ENCODE assay signal across 17 cellular contexts in the genomic region with DNA sequence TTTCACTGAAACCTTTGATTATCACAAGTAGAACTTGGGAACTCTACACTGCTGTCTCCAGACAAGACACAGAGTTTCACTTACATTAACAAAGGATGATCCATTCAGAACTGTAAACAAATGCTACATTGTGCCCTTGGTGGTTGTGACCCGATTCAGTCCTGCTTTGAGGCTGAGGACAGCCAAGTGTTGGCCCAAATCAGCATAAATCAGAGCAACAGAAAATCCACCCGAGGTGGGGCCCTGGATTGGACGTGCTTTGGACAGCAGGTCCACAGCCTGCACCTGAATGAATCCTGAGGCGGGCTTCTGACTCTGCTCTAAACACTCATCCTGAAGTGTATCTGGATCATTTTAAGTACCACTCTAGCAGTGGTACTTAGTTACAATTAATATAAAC.
DNase-seq lines count a peak whose midpoint lies in the region; ATAC-seq and TF ChIP-seq lines count a peak whose summit lies in the region.
"Had no signal": no experiment of that assay in that cellular context is flagged by ENCODE, and none has a peak within 500 bp of the region (broad histone marks: within the 10 kb centered on the region; RNA-seq: fewer than 3 reads in every experiment).

No MANE protein-coding gene starts in this region.

- DNase-seq in activated CD8-positive, alpha-beta memory T cell treated with anti-CD3 and anti-CD28 coated beads for 24 hours: peak; percentile 53
- no peak for DNase-seq in activated CD8-positive, alpha-beta memory T cell treated with anti-CD3 and anti-CD28 coated beads, Interleukin-2, amount 10 ng/mL, durations not matched to agents 7 days and 5 days
- DNase-seq in activated B cell treated with CpG ODN at 0.5 μM for 24 hours (no peak), inferior parietal cortex (ENCODE audit: extremely low spot score) (peak; percentile 58), GM10248 (ENCODE audit: extremely low spot score) (no peak)
- no peak for DNase-seq in stimulated activated naive B cell treated with anti-CD40 and anti-IgM and Interleukin-4, amounts not matched to agents 10 μg/mL and 1 μg/mL and 100 μg/mL, for 72 hours
- no peak for DNase-seq in stimulated activated CD4-positive, alpha-beta T cell treated with anti-CD3 and anti-CD28 coated beads, Interleukin-1b, Interleukin-23, amount 100 ng/mL, for 48 hours
- DNase-seq: activated CD4-positive, alpha-beta T cell treated with anti-CD3 and anti-CD28 coated beads, Interleukin-2, amount 10 ng/mL, durations not matched to agents 24 days and 14 days; activated effector memory CD4-positive, alpha-beta T cell treated with anti-CD3 and anti-CD28 coated beads, Interleukin-2, amount 50 U/mL, for 16 hours; brain microvascular endothelial cell; Caco-2; GDM1; NCI-H146; right cardiac atrium; T1000; tibial artery had no signal

- H3K36me3 Mint-ChIP-seq in activated CD8-positive, alpha-beta memory T cell treated with anti-CD3 and anti-CD28 coated beads, Interleukin-2, amount 10 ng/mL, durations not matched to agents 7 days and 5 days: peaks cover 68% of the 10 kb centered on the region
- peaks cover 55% of the 10 kb centered on the region for H3K36me3 Mint-ChIP-seq in activated B cell treated with CpG ODN at 0.5 μM for 24 hours (ENCODE audit: low read depth)
- H3K36me3 Mint-ChIP-seq in stimulated activated naive B cell treated with anti-CD40 and anti-IgM and Interleukin-4, amounts not matched to agents 10 μg/mL and 1 μg/mL and 100 μg/mL, for 72 hours: peaks cover 29 to 53% of the 10 kb centered on the region in 2 donors

- H3K9me3 Mint-ChIP-seq in activated CD8-positive, alpha-beta memory T cell treated with anti-CD3 and anti-CD28 coated beads, Interleukin-2, amount 10 ng/mL, durations not matched to agents 7 days and 5 days (ENCODE audit: low read depth): no peaks in the 10 kb centered on the region
- peaks cover 3% of the 10 kb centered on the region for H3K9me3 Mint-ChIP-seq in activated B cell treated with CpG ODN at 0.5 μM for 24 hours
- H3K9me3 Mint-ChIP-seq in stimulated activated naive B cell treated with anti-CD40 and anti-IgM and Interleukin-4, amounts not matched to agents 10 μg/mL and 1 μg/mL and 100 μg/mL, for 72 hours: peaks cover 2 to 4% of the 10 kb centered on the region in 2 donors
- H3K9me3 Mint-ChIP-seq: activated CD4-positive, alpha-beta T cell treated with anti-CD3 and anti-CD28 coated beads, Interleukin-2, amount 10 ng/mL, durations not matched to agents 24 days and 14 days had no signal

- TF ChIP-seq CTCF in activated B cell treated with CpG ODN at 0.5 μM for 24 hours (IDR thresholded peaks at IDR 0.05) (no peak), GM10248 (IDR thresholded peaks at IDR 0.05; ENCODE audit: control extremely low read depth, extremely low read depth, low read depth, missing control alignments) (no peak)

- intact Hi-C loops in activated B cell treated with CpG ODN at 0.5 μM for 24 hours (cut with micrococcal nuclease): no loop called here

- H3K27ac Mint-ChIP-seq in activated CD8-positive, alpha-beta memory T cell treated with anti-CD3 and anti-CD28 coated beads, Interleukin-2, amount 10 ng/mL, durations not matched to agents 7 days and 5 days: no peak overlapping the region
- H3K27ac Mint-ChIP-seq in activated B cell treated with CpG ODN at 0.5 μM for 24 hours: peak overlapping the region; percentile 74
- peak overlapping the region; percentile 85 for H3K27ac Mint-ChIP-seq in stimulated activated naive B cell treated with anti-CD40 and anti-IgM and Interleukin-4, amounts not matched to agents 10 μg/mL and 1 μg/mL and 100 μg/mL, for 72 hours

- H3K27me3 Mint-ChIP-seq in activated CD8-positive, alpha-beta memory T cell treated with anti-CD3 and anti-CD28 coated beads, Interleukin-2, amount 10 ng/mL, durations not matched to agents 7 days and 5 days: no peaks in the 10 kb centered on the region
- H3K27me3 Mint-ChIP-seq in activated B cell treated with CpG ODN at 0.5 μM for 24 hours: no peaks in the 10 kb centered on the region
- no peaks in the 10 kb centered on the region for H3K27me3 Mint-ChIP-seq in stimulated activated naive B cell treated with anti-CD40 and anti-IgM and Interleukin-4, amounts not matched to agents 10 μg/mL and 1 μg/mL and 100 μg/mL, for 72 hours
- H3K27me3 Mint-ChIP-seq: activated CD4-positive, alpha-beta T cell treated with anti-CD3 and anti-CD28 coated beads, Interleukin-2, amount 10 ng/mL, durations not matched to agents 24 days and 14 days had no signal

- peaks cover 73% of the 10 kb centered on the region for H3K4me1 Mint-ChIP-seq in activated CD8-positive, alpha-beta memory T cell treated with anti-CD3 and anti-CD28 coated beads, Interleukin-2, amount 10 ng/mL, durations not matched to agents 7 days and 5 days
- H3K4me1 Mint-ChIP-seq in activated B cell treated with CpG ODN at 0.5 μM for 24 hours: peaks cover 72% of the 10 kb centered on the region
- H3K4me1 Mint-ChIP-seq in stimulated activated naive B cell treated with anti-CD40 and anti-IgM and Interleukin-4, amounts not matched to agents 10 μg/mL and 1 μg/mL and 100 μg/mL, for 72 hours: peaks cover 45 to 71% of the 10 kb centered on the region in 2 donors

- CTCF ChIA-PET in activated CD8-positive, alpha-beta memory T cell treated with anti-CD3 and anti-CD28 coated beads, Interleukin-2, amount 10 ng/mL, durations not matched to agents 7 days and 5 days (lab: Charles Lee): interaction anchor here (1.3 kb wide), 1 partner anchor 59 kb away, joined by 3 read pairs; no protein-coding TSS in a partner anchor
- CTCF ChIA-PET in activated B cell treated with CpG ODN at 0.5 μM for 24 hours (lab: Charles Lee) (interaction anchor here (1.7 kb wide), 1 partner anchor 60 kb away, joined by 4 read pairs; no protein-coding TSS in a partner anchor), GM10248 (lab: Yijun Ruan, JAX) (interaction anchor here (1.1 to 1.6 kb wide), 4 partner anchors 9 to 59 kb away, joined by 3 read pairs; no protein-coding TSS in a partner anchor)

- no peak for ATAC-seq in activated CD8-positive, alpha-beta memory T cell treated with anti-CD3 and anti-CD28 coated beads, Interleukin-2, amount 10 ng/mL, durations not matched to agents 7 days and 5 days
- ATAC-seq in activated B cell treated with CpG ODN at 0.5 μM for 24 hours (ENCODE audit: low read depth) (no peak), HG03469 (IDR thresholded peaks at IDR 0.05; ENCODE audit: unreplicated experiment) (no peak)
- no peak for ATAC-seq in stimulated activated naive B cell treated with anti-CD40 and anti-IgM and Interleukin-4, amounts not matched to agents 10 μg/mL and 1 μg/mL and 100 μg/mL, for 72 hours (replicated peaks)
- ATAC-seq: right cardiac atrium had no signal

- no peak overlapping the region for H3K4me3 Mint-ChIP-seq in activated CD8-positive, alpha-beta memory T cell treated with anti-CD3 and anti-CD28 coated beads, Interleukin-2, amount 10 ng/mL, durations not matched to agents 7 days and 5 days
- H3K4me3 Mint-ChIP-seq in activated B cell treated with CpG ODN at 0.5 μM for 24 hours: no peak overlapping the region
- H3K4me3 Mint-ChIP-seq in stimulated activated naive B cell treated with anti-CD40 and anti-IgM and Interleukin-4, amounts not matched to agents 10 μg/mL and 1 μg/mL and 100 μg/mL, for 72 hours: no peak overlapping the region
- H3K4me3 Mint-ChIP-seq: activated CD4-positive, alpha-beta T cell treated with anti-CD3 and anti-CD28 coated beads, Interleukin-2, amount 10 ng/mL, durations not matched to agents 24 days and 14 days had no signal

- POLR2A ChIA-PET in activated B cell treated with CpG ODN at 0.5 μM for 24 hours (lab: Charles Lee) (interaction anchor here (0.6 to 7.6 kb wide), 6 partner anchors 18 to 1558 kb away, joined by 3 to 313 read pairs (median 4); no protein-coding TSS in a partner anchor), GM10248 (lab: Yijun Ruan, JAX) (no interaction called here)

Comparison
In these comparisons a context has a peak if more than half of its experiments do, and no peak if none do; other contexts are left out.
1. DNase-seq: peak in activated CD8-positive, alpha-beta memory T cell treated with anti-CD3 and anti-CD28 coated beads for 24 hours (single experiment) and inferior parietal cortex (single experiment); none in activated CD8-positive, alpha-beta memory T cell treated with anti-CD3 and anti-CD28 coated beads, Interleukin-2, amount 10 ng/mL, durations not matched to agents 7 days and 5 days (single experiment), activated B cell treated with CpG ODN at 0.5 μM for 24 hours (single experiment), stimulated activated naive B cell treated with anti-CD40 and anti-IgM and Interleukin-4, amounts not matched to agents 10 μg/mL and 1 μg/mL and 100 μg/mL, for 72 hours (single experiment), GM10248 (single experiment) and stimulated activated CD4-positive, alpha-beta T cell treated with anti-CD3 and anti-CD28 coated beads, Interleukin-1b, Interleukin-23, amount 100 ng/mL, for 48 hours (single experiment).